22 cellular contexts compared by ENCODE assay signal in the genomic region with DNA sequence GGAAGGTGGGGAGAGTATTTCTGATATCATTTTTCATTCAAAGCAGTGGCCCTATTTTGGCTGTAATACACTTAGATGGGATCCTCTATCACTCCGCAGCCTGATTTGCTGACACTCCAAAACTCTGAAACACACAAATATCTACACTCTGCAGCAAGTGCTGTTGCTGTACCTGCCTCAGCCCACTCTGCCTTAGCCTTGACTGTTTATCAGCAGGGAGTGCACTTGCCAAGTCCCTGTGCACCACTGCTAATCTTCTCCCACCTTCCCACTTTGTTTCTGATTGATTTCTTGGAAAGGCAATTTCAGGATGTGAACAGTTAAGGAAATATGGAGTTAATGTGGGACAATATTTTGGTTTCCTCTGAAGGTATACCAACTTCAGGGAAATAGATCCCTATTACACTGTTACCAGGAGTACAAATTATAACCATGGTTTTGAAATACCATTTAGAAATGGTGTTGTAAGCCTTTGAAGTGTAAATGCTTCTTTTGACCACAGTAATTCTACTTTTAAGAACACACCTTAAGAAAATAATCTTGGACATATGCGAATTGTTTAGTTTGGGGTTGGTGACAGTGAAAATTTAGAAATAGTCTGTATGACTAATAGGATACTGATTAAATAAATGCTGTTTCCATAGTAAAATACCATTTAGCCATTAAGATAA. TPM values are rescaled to one million over a fixed set of nuclear protein-coding genes. Genes with fewer than 3 reads are reported as not detected.
DNase-seq lines count a peak whose midpoint lies in the region; ATAC-seq, FAIRE-seq and TF ChIP-seq lines count a peak whose summit lies in the region.
"Had no signal": no experiment of that assay in that cellular context is flagged by ENCODE, and none has a peak within 500 bp of the region (broad histone marks: within the 10 kb centered on the region; RNA-seq: fewer than 3 reads in every experiment).

No MANE protein-coding gene starts in this region.

- H2AFZ ChIP-seq in K562 (ENCODE audit: low read depth, low read length), result no peak overlapping the region

- peak; percentile 50; the same call in 1 of the 2 replicates for TF ChIP-seq EP300 in K562 (IDR thresholded peaks at IDR 0.05; ENCODE audit: low read length)

- no peak for TF ChIP-seq RAD21 in K562 (CRISPR knock-in tag; conservative IDR thresholded peaks at IDR 0.05 in 1 of 2, IDR thresholded peaks at IDR 0.05 in 1 of 2)

- H3K79me2 ChIP-seq in K562 (ENCODE audit: control insufficient read depth, insufficient read depth, low read length), result no peaks in the 10 kb centered on the region

- intact Hi-C loops in K562 (cut with micrococcal nuclease), result no loop called here
- intact Hi-C loops in aorta (cut with DNase I), result no loop called here

- no peaks in the 10 kb centered on the region for H3K9me1 ChIP-seq in K562 (ENCODE audit: control insufficient read depth, insufficient read depth, low read length)

- no peaks in the 10 kb centered on the region for H3K36me3 ChIP-seq in K562 (ENCODE audit: control insufficient read depth, insufficient read depth, low read length)
- no peaks in the 10 kb centered on the region for H3K36me3 ChIP-seq in lung (ENCODE audit: control insufficient read depth in 2 of 2, insufficient read depth in 2 of 2, low read length in 2 of 2)
- H3K36me3 ChIP-seq in aorta (ENCODE audit: control insufficient read depth in 1 of 2, insufficient read depth in 2 of 2, low read length in 1 of 2), result no peaks in the 10 kb centered on the region
- H3K36me3 ChIP-seq: BE2C, BLaER1 had no signal

- no peak overlapping the region for H3K9ac ChIP-seq in K562 (ENCODE audit: insufficient read depth in 1 of 2, low read depth in 2 of 2, low read length in 2 of 2)
- H3K9ac ChIP-seq: BLaER1 had no signal

- no peak overlapping the region for H3K4me3 ChIP-seq in K562
- H3K4me3 ChIP-seq in lung, result no peak overlapping the region
- no peak overlapping the region for H3K4me3 ChIP-seq in aorta (ENCODE audit: low read length in 2 of 2)
- H3K4me3 ChIP-seq: BLaER1 had no signal

- H3K4me1 ChIP-seq in K562 (replicated peaks in 1 of 2; ENCODE audit: control insufficient read depth in 2 of 2, insufficient read depth in 2 of 2, low read length in 2 of 2), result peaks cover 0 to 14% of the 10 kb centered on the region in 2 experiments; a peak in 2 of 5 replicates
- H3K4me1 ChIP-seq in lung (ENCODE audit: control insufficient read depth in 2 of 2, insufficient read depth in 2 of 2, low read length in 2 of 2), result peaks cover 0 to 1% of the 10 kb centered on the region in 2 donors
- H3K4me1 ChIP-seq in aorta (ENCODE audit: control insufficient read depth in 1 of 2, insufficient read depth in 2 of 2, low read length in 2 of 2), result no peaks in the 10 kb centered on the region
- H3K4me1 ChIP-seq: BE2C, BLaER1 had no signal

- H3K27me3 ChIP-seq in K562 (ENCODE audit: control insufficient read depth in 2 of 2, insufficient read depth in 2 of 2, low read length in 2 of 2) (no peaks in the 10 kb centered on the region), lung (ENCODE audit: control insufficient read depth, insufficient read depth) (no peaks in the 10 kb centered on the region), aorta (ENCODE audit: control insufficient read depth in 1 of 2, insufficient read depth in 2 of 2, low read length in 1 of 2) (no peaks in the 10 kb centered on the region)
- H3K27me3 ChIP-seq: BLaER1 had no signal

- ATAC-seq in K562, result peak; percentile 77
- ATAC-seq in lung (ENCODE audit: insufficient read depth, low FRiP score), result peak; percentile 59
- no peak for ATAC-seq in GM18498 (IDR thresholded peaks at IDR 0.05; ENCODE audit: unreplicated experiment)
- no peak for ATAC-seq in aorta (ENCODE audit: low FRiP score)

- H3K9me3 ChIP-seq in K562 (replicated peaks; ENCODE audit: control insufficient read depth, insufficient read depth, low read depth, low read length), result no peaks in the 10 kb centered on the region
- H3K9me3 ChIP-seq in lung (ENCODE audit: control insufficient read depth in 2 of 2, insufficient read depth in 1 of 2, low read length in 1 of 2), result peaks cover 0 to 2% of the 10 kb centered on the region in 2 donors
- H3K9me3 ChIP-seq in aorta (ENCODE audit: control insufficient read depth, low read length), result no peaks in the 10 kb centered on the region
- H3K9me3 ChIP-seq: BE2C, BLaER1 had no signal

- 12% methylated on average over 2 of the region's 2 CpGs for WGBS in K562 (ENCODE audit: insufficient coverage, low coverage, missing lambda C conversion rate)
- WGBS in lung, 2 donors, result 75 to 85% methylated on average over 2 of the region's 2 CpGs
- WGBS in aorta, 2 donors, result 80 to 84% methylated on average over 2 of the region's 2 CpGs

- FAIRE-seq in K562 (lab: Jason Lieb, UNC), result peak; percentile 89
- FAIRE-seq: G401.6, GM12891, GM18507, GM19239 had no signal

- POLR2A ChIA-PET in K562 (lab: Yijun Ruan, JAX), result no interaction called here

- in situ Hi-C loops in K562 (cut with MboI), result no loop called here

- H3K27ac ChIP-seq in K562 (ENCODE audit: extremely low read depth, low read depth, low read length) (no peak overlapping the region), lung (ENCODE audit: low read depth in 1 of 2, low read length in 1 of 2) (peak overlapping the region in 1 of 2 donors; percentile 64), aorta (ENCODE audit: low read depth in 1 of 2, low read length in 2 of 2) (no peak overlapping the region)
- H3K27ac ChIP-seq: BLaER1 had no signal

- DNase-seq in K562 (ENCODE audit: extremely low read depth in 1 of 4, low spot score in 3 of 4), result peak in 2 of 4 experiments; percentile 57 to 74
- DNase-seq in lung (ENCODE audit: low spot score), result no peak
- DNase-seq in DMS153 treated with DMSO at 0.1 percent for 48 hours (lab: John Stamatoyannopoulos, UW; ENCODE audit: unreplicated experiment), result no peak
- DNase-seq in aorta, result no peak
- DNase-seq: 8988T; ACHN; BE2C; C1 segment of cervical spinal cord; CD4-positive, alpha-beta memory T cell; CD4-positive, CD25-positive, alpha-beta regulatory T cell; CD8-positive, alpha-beta memory T cell; COR-L47; DMS 273 treated with DMSO at 0.1 percent for 48 hours; DMS153; DMS79 treated with DMSO at 0.1 percent for 48 hours; GF-D8 had no signal

- no peaks in the 10 kb centered on the region for H4K20me1 ChIP-seq in K562 (replicated peaks; ENCODE audit: control insufficient read depth, insufficient read depth, low read length)
- H4K20me1 ChIP-seq: BLaER1 had no signal

- TF ChIP-seq CTCF in K562 (IDR thresholded peaks at IDR 0.05 in 2 of 3, conservative IDR thresholded peaks at IDR 0.05 in 1 of 3; ENCODE audit: insufficient read depth in 2 of 3, low read depth in 1 of 3, low read length in 3 of 3) (no peak), lung (IDR thresholded peaks at IDR 0.05; ENCODE audit: control extremely low read depth, extremely low read depth) (no peak)

- BruUV-seq in K562 (replicated peaks; lab: Mats Ljungman, UMichigan), result no TSS peak

- CTCF ChIA-PET in K562 (lab: Yijun Ruan, JAX; ENCODE audit: low intra/inter-chr PET ratio), result no interaction called here

- H3K4me2 ChIP-seq in K562 (ENCODE audit: insufficient read depth, low read length), result no peak overlapping the region
- H3K4me2 ChIP-seq: BLaER1 had no signal

- no peak for TF ChIP-seq POLR2A in K562 (conservative IDR thresholded peaks at IDR 0.05)

TF ChIP-seq in K562, 482 proteins besides CTCF, POLR2A, EP300 and RAD21 (continues in another document):
- 0 out of 2 replicates have a peak, but pooled peaks have one; percentile 31 for TF ChIP-seq DPF2 (IDR thresholded peaks at IDR 0.05)
- no peak for TF ChIP-seq ASH1L (IDR thresholded peaks at IDR 0.05; ENCODE audit: borderline replicate concordance, low read depth, partially characterized antibody)
- TF ChIP-seq, protein P1, sequence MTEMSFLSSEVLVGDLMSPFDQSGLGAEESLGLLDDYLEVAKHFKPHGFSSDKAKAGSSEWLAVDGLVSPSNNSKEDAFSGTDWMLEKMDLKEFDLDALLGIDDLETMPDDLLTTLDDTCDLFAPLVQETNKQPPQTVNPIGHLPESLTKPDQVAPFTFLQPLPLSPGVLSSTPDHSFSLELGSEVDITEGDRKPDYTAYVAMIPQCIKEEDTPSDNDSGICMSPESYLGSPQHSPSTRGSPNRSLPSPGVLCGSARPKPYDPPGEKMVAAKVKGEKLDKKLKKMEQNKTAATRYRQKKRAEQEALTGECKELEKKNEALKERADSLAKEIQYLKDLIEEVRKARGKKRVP (CRISPR knock-in tag; IDR thresholded peaks at IDR 0.05), result no peak
- TF ChIP-seq, protein P2, sequence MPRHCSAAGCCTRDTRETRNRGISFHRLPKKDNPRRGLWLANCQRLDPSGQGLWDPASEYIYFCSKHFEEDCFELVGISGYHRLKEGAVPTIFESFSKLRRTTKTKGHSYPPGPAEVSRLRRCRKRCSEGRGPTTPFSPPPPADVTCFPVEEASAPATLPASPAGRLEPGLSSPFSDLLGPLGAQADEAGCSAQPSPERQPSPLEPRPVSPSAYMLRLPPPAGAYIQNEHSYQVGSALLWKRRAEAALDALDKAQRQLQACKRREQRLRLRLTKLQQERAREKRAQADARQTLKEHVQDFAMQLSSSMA (CRISPR knock-in tag; IDR thresholded peaks at IDR 0.05), result no peak
- TF ChIP-seq PHB2 (IDR thresholded peaks at IDR 0.05; ENCODE audit: low read depth), result peak; percentile 37; the same call in 1 of the 2 replicates
- TF ChIP-seq ZNF696 (CRISPR knock-in tag; conservative IDR thresholded peaks at IDR 0.05), result no peak

RNA-seq across cellular contexts. Expression of a gene that starts 59.3 kb away (rescaled TPM):
- 10.0 and 50.9 TPM in 2 replicates for total RNA-seq in K562 (2011; cell fraction: chromatin; rRNA removed; ENCODE audit: low replicate concordance)
- 3.8 and 10.1 TPM in 2 replicates for total RNA-seq in K562 (2011; cell fraction: nucleolus; rRNA removed)
- total RNA-seq in K562 (2011; cell fraction: nucleoplasm; rRNA removed), result 20.8 and 50.6 TPM in 2 replicates
- total RNA-seq in K562 (2014; rRNA removed) (5.5 and 8.4 TPM in 2 replicates), K562 (2014; rRNA removed; fragmentation: Illumina TruSeq; extraction: Trizol) (13.8 and 16.1 TPM in 2 replicates), K562 (2015; rRNA removed; fragmentation: Illumina TruSeq; extraction: Trizol) (10.8 and 14.4 TPM in 2 replicates), K562 (2021) (12.8 and 14.4 TPM in 2 replicates), lung (100 to 1,000 TPM in 1 of 2 donors, 10 to 100 TPM in 1; 80.4 to 484 TPM), aorta (10 to 100 TPM; 23.4 to 24.6 TPM)
- polyA plus RNA-seq in K562 (2011; rRNA removed) (19.3 and 19.4 TPM in 2 replicates), K562 (2014; fragmentation: Illumina TruSeq; extraction: Trizol) (21.0 and 25.3 TPM in 2 replicates), K562 (2014; fragmentation: Nextera tagmentation; extraction: Ambion mirVana) (10 to 100 TPM; 29.3 to 31.1 TPM), K562 (2014; rRNA removed) (19.4 and 20.2 TPM in 2 replicates), lung (10 to 100 TPM; 32.5 to 88.2 TPM), aorta (10 to 100 TPM; 18.9 to 19.0 TPM)
- polyA plus RNA-seq in K562 (2011; cell fraction: cytosol; rRNA removed), result 5.7 and 8.4 TPM in 2 replicates
- polyA plus RNA-seq in K562 (2011; cell fraction: nucleus; rRNA removed), result 14.2 and 23.8 TPM in 2 replicates
- 13.3 and 16.0 TPM in 2 replicates for polyA plus RNA-seq in K562 (2012)
- polyA minus RNA-seq in K562 (2011; rRNA and poly(A)+ RNA removed), result 18.3 and 26.3 TPM in 2 replicates
- polyA minus RNA-seq in K562 (2011; cell fraction: cytosol; rRNA and poly(A)+ RNA removed), result 5.2 and 6.4 TPM in 2 replicates
- 18.3 and 39.5 TPM in 2 replicates for polyA minus RNA-seq in K562 (2011; cell fraction: nucleus; rRNA and poly(A)+ RNA removed)

Comparison
In these comparisons a context has a peak if more than half of its experiments do, and no peak if none do; other contexts are left out.
1. ATAC-seq: peak in K562 (single experiment) and lung (single experiment); none in GM18498 (single experiment) and aorta (single experiment).